11 cellular contexts compared by ENCODE assay signal in genomic region chr1:15370781-15371467, GRCh38. TPM values are rescaled to one million over a fixed set of nuclear protein-coding genes. Genes with fewer than 3 reads are reported as not detected.
DNase-seq lines count a peak whose midpoint lies in the region; ATAC-seq and TF ChIP-seq lines count a peak whose summit lies in the region.
"Had no signal": no experiment of that assay in that cellular context is flagged by ENCODE, and none has a peak within 500 bp of the region (broad histone marks: within the 10 kb centered on the region; RNA-seq: fewer than 3 reads in every experiment).

No MANE protein-coding gene starts in this region.

- H3K18ac ChIP-seq in neuronal stem cell (ENCODE audit: low read length) = no peak overlapping the region

- H2BK12ac ChIP-seq in neuronal stem cell (ENCODE audit: low read length) = no peak overlapping the region

- WGBS in body of pancreas, 2 donors = 24 to 28% methylated on average over 8 to 16 of the region's 16 CpGs
- 53% methylated on average over 16 of the region's 16 CpGs for WGBS in hepatocyte (ENCODE audit: low lambda C conversion rate, missing lambda C conversion rate)
- 100% methylated on average over 1 of the region's 16 CpGs; no CpG with 5 or more reads in 1 of the 2 donors for WGBS in neuronal stem cell (ENCODE audit: extremely low coverage in 2 of 2, insufficient read length in 2 of 2, insufficient replicate concordance in 1 of 2), 2 donors

- H3K4me1 ChIP-seq in HEK293 (ENCODE audit: control insufficient read depth, insufficient read depth, low read length) (no peaks in the 10 kb centered on the region), body of pancreas (peaks cover 30% of the 10 kb centered on the region), hepatocyte (ENCODE audit: insufficient read depth) (peaks cover 14% of the 10 kb centered on the region), neuronal stem cell (ENCODE audit: control insufficient read depth in 2 of 2, insufficient read depth in 1 of 2, low read depth in 1 of 2, low read length in 2 of 2) (peaks cover 0 to 11% of the 10 kb centered on the region in 2 donors)

- no peak overlapping the region for H3K9ac ChIP-seq in neuronal stem cell (ENCODE audit: low read depth, low read length, poor library complexity)

- H3K9me3 ChIP-seq in HEK293 (ENCODE audit: control insufficient read depth, insufficient read depth, low read depth, low read length) (no peaks in the 10 kb centered on the region), body of pancreas (no peaks in the 10 kb centered on the region), hepatocyte (ENCODE audit: low read depth) (no peaks in the 10 kb centered on the region), neuronal stem cell (replicated peaks in 1 of 2; ENCODE audit: control insufficient read depth in 2 of 2, insufficient read depth in 1 of 2, low read depth in 1 of 2, low read length in 2 of 2) (no peaks in the 10 kb centered on the region)

- no peak overlapping the region for H2BK15ac ChIP-seq in neuronal stem cell (ENCODE audit: low read length)

- H4K8ac ChIP-seq in neuronal stem cell (ENCODE audit: low read depth, low read length) = no peak overlapping the region

- H3K14ac ChIP-seq in neuronal stem cell (ENCODE audit: low read length) = no peak overlapping the region

- no peaks in the 10 kb centered on the region for H4K20me1 ChIP-seq in hepatocyte (ENCODE audit: insufficient read depth, poor library complexity, severe bottlenecking)

- H2AK5ac ChIP-seq in neuronal stem cell (ENCODE audit: low read depth, low read length) = no peak overlapping the region

- H3K27ac ChIP-seq in HEK293 (ENCODE audit: extremely low read depth, low read depth, low read length) (no peak overlapping the region), body of pancreas (peak overlapping the region in 3 of 4 donors; percentile 49 to 69 (median 56)), hepatocyte (no peak overlapping the region), neuronal stem cell (replicated peaks; ENCODE audit: low read length) (no peak overlapping the region)

- H3K27me3 ChIP-seq in body of pancreas (no peaks in the 10 kb centered on the region), hepatocyte (no peaks in the 10 kb centered on the region), neuronal stem cell (ENCODE audit: control insufficient read depth in 3 of 3, insufficient read depth in 3 of 3, low read depth in 1 of 3, low read length in 3 of 3) (peaks cover 0 to 14% (median 0%) of the 10 kb centered on the region in 3 experiments)

- peak; percentile 68 to 78 (median 74) for DNase-seq in body of pancreas
- DNase-seq in hepatocyte (ENCODE audit: low spot score) = no peak
- peak; percentile 87 for DNase-seq in posterior vena cava (ENCODE audit: low spot score)
- no peak for DNase-seq in activated T-cell treated with anti-CD3 and anti-CD28 coated beads, Interleukin-2, amount 50 U/mL, for 1 hour
- no peak for DNase-seq in neuronal stem cell (ENCODE audit: low spot score)
- DNase-seq in activated CD4-positive, CD25-positive, alpha-beta regulatory T cell (lab: John Stamatoyannopoulos, UW) = no peak
- DNase-seq: activated CD4-positive, alpha-beta T cell treated with anti-CD3 and anti-CD28 coated beads, Interleukin-2, amount 10 ng/mL, durations not matched to agents 24 days and 14 days; activated gamma-delta T cell; DMS 273 treated with DMSO at 0.1 percent for 48 hours had no signal

- intact Hi-C loops in body of pancreas (cut with DNase I) = no loop called here
- intact Hi-C loops in posterior vena cava (cut with DNase I) = no loop called here

- no peak overlapping the region for H4K91ac ChIP-seq in neuronal stem cell (ENCODE audit: low read depth, low read length, poor library complexity)

- no peak overlapping the region for H3K23ac ChIP-seq in neuronal stem cell (ENCODE audit: low read depth, low read length, poor library complexity)

- H3K4me3 ChIP-seq in HEK293 (ENCODE audit: low read depth, low read length) = no peak overlapping the region
- no peak overlapping the region for H3K4me3 ChIP-seq in body of pancreas
- no peak overlapping the region for H3K4me3 ChIP-seq in hepatocyte
- H3K4me3 ChIP-seq in neuronal stem cell (ENCODE audit: low read length in 2 of 2) = peak overlapping the region in 1 of 2 donors; percentile 15

- no peak overlapping the region for H2BK120ac ChIP-seq in neuronal stem cell (ENCODE audit: low read depth, low read length)

- no peak overlapping the region for H2AFZ ChIP-seq in hepatocyte
- no peak overlapping the region for H2AFZ ChIP-seq in neuronal stem cell (ENCODE audit: low read length)

- CTCF ChIA-PET in HEK293 (lab: Yijun Ruan, JAX) = no interaction called here

- POLR2A ChIA-PET in HEK293 (lab: Yijun Ruan, JAX) = no interaction called here

- TF ChIP-seq CTCF in HEK293 (tag by site-specific recombination; IDR thresholded peaks at IDR 0.05) (no peak), body of pancreas (IDR thresholded peaks at IDR 0.05) (no peak), hepatocyte (IDR thresholded peaks at IDR 0.05; ENCODE audit: poor library complexity) (no peak)

- H3K79me2 ChIP-seq in hepatocyte = no peaks in the 10 kb centered on the region

- peak overlapping the region; percentile 45 for H3K4me2 ChIP-seq in hepatocyte
- no peak overlapping the region for H3K4me2 ChIP-seq in neuronal stem cell (ENCODE audit: insufficient read depth, low read length, poor library complexity, severe bottlenecking)

- no peak for TF ChIP-seq POLR2A in body of pancreas (IDR thresholded peaks at IDR 0.05)

- H3K36me3 ChIP-seq in HEK293 (ENCODE audit: control insufficient read depth in 2 of 2, insufficient read depth in 1 of 2, low read length in 2 of 2) (no peaks in the 10 kb centered on the region), body of pancreas (replicated peaks in 1 of 2; ENCODE audit: insufficient read depth in 1 of 2, low read depth in 2 of 2) (no peaks in the 10 kb centered on the region), hepatocyte (replicated peaks; ENCODE audit: insufficient read depth, low read depth) (no peaks in the 10 kb centered on the region), neuronal stem cell (replicated peaks in 1 of 2; ENCODE audit: control insufficient read depth in 2 of 2, insufficient read depth in 2 of 2, low read length in 2 of 2) (no peaks in the 10 kb centered on the region)

- no peak overlapping the region for H3K4ac ChIP-seq in neuronal stem cell (ENCODE audit: low read length)

- ATAC-seq in body of pancreas = peak; percentile 83
- ATAC-seq in GM18511 (IDR thresholded peaks at IDR 0.05; ENCODE audit: unreplicated experiment) = no peak

- H2BK5ac ChIP-seq in neuronal stem cell (ENCODE audit: low read length) = no peak overlapping the region

- no peaks in the 10 kb centered on the region for H3K79me1 ChIP-seq in neuronal stem cell (ENCODE audit: low read depth, low read length)

- H3K9me2 ChIP-seq in hepatocyte (replicated peaks; ENCODE audit: insufficient read depth) = no peaks in the 10 kb centered on the region

TF ChIP-seq in HEK293, 187 proteins besides CTCF, POLR2A, EP300 and RAD21:
- peak; percentile 48 for TF ChIP-seq ZNF341 (tag by site-specific recombination; IDR thresholded peaks at IDR 0.05; ENCODE audit: low read depth)
- peak; percentile 85 for TF ChIP-seq ZFHX2 (tag by site-specific recombination; conservative IDR thresholded peaks at IDR 0.05)
- peak; percentile 87 for TF ChIP-seq EGR2 (tag by site-specific recombination; IDR thresholded peaks at IDR 0.05; ENCODE audit: low read depth)
- TF ChIP-seq ZNF645 (tag by site-specific recombination; IDR thresholded peaks at IDR 0.05) = no peak

RNA-seq across cellular contexts. Expression of gene EFHD2, which starts 38.8 kb away (rescaled TPM):
- total RNA-seq in body of pancreas (10 to 100 TPM; 56.7 to 78.6 TPM), hepatocyte (34.0 and 34.4 TPM in 2 replicates), posterior vena cava (10 to 100 TPM; 33.4 to 39.8 TPM)
- 63.7 and 67.5 TPM in 2 replicates for polyA plus RNA-seq in hepatocyte
- polyA plus RNA-seq in neuronal stem cell (2013, experiment 1 of 2) = 12.5 TPM
- polyA plus RNA-seq in neuronal stem cell (2013, experiment 2 of 2) = 12.8 TPM

Comparison
In these comparisons a context has a peak if more than half of its experiments do, and no peak if none do; other contexts are left out.
1. H3K27ac ChIP-seq: peak in body of pancreas (3 of 4); none in HEK293 (single experiment), hepatocyte (single experiment) and neuronal stem cell (single experiment).
2. DNase-seq: peak in body of pancreas (4 of 4) and posterior vena cava (single experiment); none in hepatocyte (single experiment), activated T-cell treated with anti-CD3 and anti-CD28 coated beads, Interleukin-2, amount 50 U/mL, for 1 hour (single experiment), neuronal stem cell (single experiment) and activated CD4-positive, CD25-positive, alpha-beta regulatory T cell (0 of 4).